In the genomic region with DNA sequence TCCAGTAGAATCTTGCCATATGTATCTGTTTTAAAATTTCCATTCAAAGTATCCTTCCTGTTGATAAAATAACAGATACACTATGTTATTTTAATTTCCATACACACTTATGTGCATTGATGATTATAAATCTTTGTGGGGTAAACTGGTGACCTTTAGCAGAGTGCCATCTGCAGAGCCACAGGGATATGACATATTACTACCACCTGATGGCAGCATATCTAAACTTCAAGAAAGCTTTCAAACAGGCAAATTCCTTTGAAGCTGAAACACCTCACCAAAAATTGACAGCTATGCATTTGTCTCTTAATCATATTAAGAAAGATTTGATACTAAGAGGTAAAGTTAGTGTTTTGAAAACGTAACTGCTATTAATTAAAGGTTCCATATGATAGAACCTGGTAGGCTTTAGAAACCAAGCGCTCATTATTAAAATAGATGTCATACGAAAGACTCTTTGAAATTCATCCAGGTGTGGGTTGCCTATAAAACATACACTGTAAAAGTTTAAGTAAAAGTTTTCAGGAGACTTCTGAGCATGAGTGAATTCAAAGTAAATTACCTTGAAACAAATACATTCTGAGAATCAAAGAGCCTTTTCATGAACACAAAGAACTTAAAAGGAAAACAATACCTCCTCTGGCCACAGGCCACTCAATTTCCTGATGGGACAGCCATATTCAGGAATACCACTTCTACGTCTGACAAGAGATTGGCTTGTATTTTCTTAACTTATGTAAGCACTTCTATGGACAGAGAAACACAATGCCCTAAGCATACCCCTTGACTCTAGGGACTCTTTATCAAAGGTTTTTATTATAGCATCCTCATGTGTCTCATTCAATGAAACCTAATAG, we compare ENCODE assay signal across 9 cellular contexts.
DNase-seq lines count a peak whose midpoint lies in the region; ATAC-seq and TF ChIP-seq lines count a peak whose summit lies in the region.
"Had no signal": no experiment of that assay in that cellular context is flagged by ENCODE, and none has a peak within 500 bp of the region (broad histone marks: within the 10 kb centered on the region; RNA-seq: fewer than 3 reads in every experiment).

No MANE protein-coding gene starts in this region.

- H3K27ac ChIP-seq in breast epithelium, result no peak overlapping the region
- H3K27ac ChIP-seq: BLaER1 treated with 17β-estradiol and CSF1 and Interleukin-3, amounts not matched to agents 10 nM and 100 nM had no signal

- no peaks in the 10 kb centered on the region for H3K27me3 ChIP-seq in breast epithelium
- H3K27me3 ChIP-seq: BLaER1 treated with 17β-estradiol and CSF1 and Interleukin-3, amounts not matched to agents 10 nM and 100 nM had no signal

- ATAC-seq in HG03196 (IDR thresholded peaks at IDR 0.05; ENCODE audit: unreplicated experiment), result peak; percentile 81

- intact Hi-C loops in breast epithelium (cut with DNase I; ENCODE audit: low total_unique reads), result no loop called here

- TF ChIP-seq CTCF in breast epithelium (IDR thresholded peaks at IDR 0.05), result peak in 2 of 3 donors; percentile 21 to 31

- H3K4me1 ChIP-seq in breast epithelium, result no peaks in the 10 kb centered on the region
- H3K4me1 ChIP-seq: BLaER1 treated with 17β-estradiol and CSF1 and Interleukin-3, amounts not matched to agents 10 nM and 100 nM had no signal

- H3K36me3 ChIP-seq in breast epithelium, result no peaks in the 10 kb centered on the region
- H3K36me3 ChIP-seq: BLaER1 treated with 17β-estradiol and CSF1 and Interleukin-3, amounts not matched to agents 10 nM and 100 nM had no signal

- H3K4me3 ChIP-seq in breast epithelium, result no peak overlapping the region
- H3K4me3 ChIP-seq: BLaER1 treated with 17β-estradiol and CSF1 and Interleukin-3, amounts not matched to agents 10 nM and 100 nM had no signal

- peak; percentile 18 for DNase-seq in NCI-H1092 treated with DMSO at 0.1 percent for 48 hours (lab: John Stamatoyannopoulos, UW)
- DNase-seq in NCI-H1092 (lab: John Stamatoyannopoulos, UW), result no peak
- peak; percentile 5 for DNase-seq in GM19240 (ENCODE audit: insufficient read length, low spot score)
- peak; percentile 36 for DNase-seq in NOMO-1 treated with DMSO at 0.1 percent for 48 hours (lab: John Stamatoyannopoulos, UW; ENCODE audit: unreplicated experiment)
- DNase-seq in breast epithelium (ENCODE audit: low spot score in 2 of 2), result no peak
- peak; percentile 43 for DNase-seq in left kidney (ENCODE audit: low read depth, low spot score)
- no peak for DNase-seq in activated effector memory CD4-positive, alpha-beta T cell treated with anti-CD3 and anti-CD28 coated beads, Interleukin-2, amount 50 U/mL, for 16 hours

- H3K9me3 ChIP-seq in breast epithelium, result no peaks in the 10 kb centered on the region
- H3K9me3 ChIP-seq: BLaER1 treated with 17β-estradiol and CSF1 and Interleukin-3, amounts not matched to agents 10 nM and 100 nM had no signal

- TF ChIP-seq POLR2A in breast epithelium (IDR thresholded peaks at IDR 0.05), result no peak

Comparison
In these comparisons a context has a peak if more than half of its experiments do, and no peak if none do; other contexts are left out.
1. DNase-seq: peak in NCI-H1092 treated with DMSO at 0.1 percent for 48 hours (single experiment), GM19240 (single experiment), NOMO-1 treated with DMSO at 0.1 percent for 48 hours (single experiment) and left kidney (single experiment); none in NCI-H1092 (single experiment), breast epithelium (0 of 2) and activated effector memory CD4-positive, alpha-beta T cell treated with anti-CD3 and anti-CD28 coated beads, Interleukin-2, amount 50 U/mL, for 16 hours (single experiment).